1 cellular context compared by ENCODE assay signal in the genomic region with DNA sequence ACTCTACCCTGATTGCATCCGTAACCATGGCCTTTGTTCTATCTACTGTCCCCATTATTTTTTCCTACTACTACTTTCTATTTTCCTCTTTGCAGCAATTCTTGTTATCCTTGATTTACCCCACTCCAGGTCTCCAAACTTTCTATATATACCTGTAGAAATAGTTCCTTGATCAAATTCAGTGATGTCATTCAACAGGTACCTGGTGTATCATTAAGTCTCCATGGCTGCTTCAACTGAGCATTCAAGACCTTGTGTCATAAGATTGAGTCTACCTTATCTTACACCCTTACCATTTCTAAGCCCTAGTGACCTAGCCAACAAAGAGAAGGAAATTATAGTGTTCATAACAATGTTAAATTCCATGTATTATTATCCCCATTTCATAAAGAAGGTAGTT.
TF ChIP-seq lines count a peak whose summit lies in the region.

No MANE protein-coding gene starts in this region.

TF ChIP-seq in HEK293, 187 proteins besides CTCF, POLR2A, EP300 and RAD21 (continued from another document):
- TF ChIP-seq SCRT2 (tag by site-specific recombination; IDR thresholded peaks at IDR 0.05): peak; percentile 75
